28 cellular contexts compared by ENCODE assay signal in genomic region chr5:36297653-36298052, GRCh38. TPM values are rescaled to one million over a fixed set of nuclear protein-coding genes. Genes with fewer than 3 reads are reported as not detected.
"Had no signal": no experiment of that assay in that cellular context is flagged by ENCODE, and none has a peak within 500 bp of the region (broad histone marks: within the 10 kb centered on the region; RNA-seq: fewer than 3 reads in every experiment).

No MANE protein-coding gene starts in this region.

- H3K27me3 ChIP-seq: colonic mucosa, esophagus squamous epithelium, gastrocnemius medialis, heart right ventricle, left lung had no signal

- DNase-seq: colonic mucosa; cortex of kidney; effector CD8-positive, alpha-beta T cell; effector memory CD8-positive, alpha-beta T cell; endodermal cell; erythroblast; esophagus squamous epithelium; foreskin fibroblast; foreskin melanocyte; gastrocnemius medialis; glutamatergic neuron; head of caudate nucleus; heart right ventricle; hippocampal formation; left cardiac atrium; left lung; left ventricle myocardium superior; lower lobe of right lung; mesenchymal stem cell; midbrain had no signal

- H3K4me1 ChIP-seq: colonic mucosa had no signal

- H3K4me3 Mint-ChIP-seq: dendritic cell treated with granulocyte-macrophage colony-stimulating factor and Interleukin-4, amounts not matched to agents 40 ng/mL and 50 ng/mL, for 4 days; effector memory CD8-positive, alpha-beta T cell; endodermal cell had no signal

- H3K9me3 Mint-ChIP-seq: effector memory CD8-positive, alpha-beta T cell; endodermal cell had no signal

- H3K9me3 ChIP-seq: colonic mucosa, esophagus squamous epithelium, gastrocnemius medialis, heart right ventricle, left lung, lower lobe of right lung had no signal

- H3K4me1 Mint-ChIP-seq: endodermal cell had no signal

- H3K4me3 ChIP-seq: colonic mucosa, esophagus squamous epithelium, gastrocnemius medialis, heart right ventricle, left lung, lower lobe of right lung had no signal

- ATAC-seq: effector memory CD8-positive, alpha-beta T cell; esophagus mucosa; gastrocnemius medialis; heart right ventricle; left cardiac atrium; left lung; left ventricle myocardium superior; lower lobe of right lung had no signal

- H3K27ac Mint-ChIP-seq: dendritic cell treated with granulocyte-macrophage colony-stimulating factor and Interleukin-4, amounts not matched to agents 40 ng/mL and 50 ng/mL, for 4 days; effector memory CD8-positive, alpha-beta T cell; endodermal cell had no signal

- H3K27ac ChIP-seq: colonic mucosa, epithelial cell of prostate, esophagus squamous epithelium, gastrocnemius medialis, heart right ventricle, left lung, lower lobe of right lung had no signal

- H3K36me3 ChIP-seq: colonic mucosa, esophagus squamous epithelium, gastrocnemius medialis, heart right ventricle, left lung, lower lobe of right lung had no signal

- FAIRE-seq: endometrium, islet of Langerhans, keratinocyte had no signal

RNA-seq across cellular contexts. Expression of gene RANBP3L, which starts 4.0 kb away (rescaled TPM):
- total RNA-seq: endodermal cell, glomerular endothelial cell, kidney epithelial cell had no signal
- polyA plus RNA-seq: keratinocyte had no signal
